ENCODE assay signal across 18 cellular contexts in genomic region chr18:71321319-71321718, GRCh38.
DNase-seq lines count a peak whose midpoint lies in the region; ATAC-seq and TF ChIP-seq lines count a peak whose summit lies in the region.
"Had no signal": no experiment of that assay in that cellular context is flagged by ENCODE, and none has a peak within 500 bp of the region (broad histone marks: within the 10 kb centered on the region; RNA-seq: fewer than 3 reads in every experiment).

No MANE protein-coding gene starts in this region.

- H3K79me2 ChIP-seq in MM.1S (ENCODE audit: low read length), result no peaks in the 10 kb centered on the region

- no peaks in the 10 kb centered on the region for H4K20me1 ChIP-seq in MM.1S (ENCODE audit: insufficient read depth, low read length)
- H4K20me1 ChIP-seq: BLaER1 had no signal

- H3K36me3 ChIP-seq in MM.1S (replicated peaks; ENCODE audit: insufficient read depth, low read length), result no peaks in the 10 kb centered on the region
- H3K36me3 ChIP-seq: BE2C, BLaER1 had no signal

- H3K4me3 Mint-ChIP-seq in stimulated activated memory B cell treated with anti-CD40 and anti-IgM and Interleukin-4, amounts not matched to agents 10 μg/mL and 1 μg/mL and 100 μg/mL, for 72 hours, result no peak overlapping the region
- no peak overlapping the region for H3K4me3 Mint-ChIP-seq in CD14-positive monocyte
- H3K4me3 Mint-ChIP-seq: CD4-positive, alpha-beta T cell; CD8-positive, alpha-beta memory T cell had no signal

- peak overlapping the region; percentile 86 for H3K4me2 ChIP-seq in MM.1S (ENCODE audit: low read depth, low read length)
- H3K4me2 ChIP-seq: BLaER1 had no signal

- H3K9ac ChIP-seq in MM.1S (ENCODE audit: low read length), result peak overlapping the region; percentile 29; the same call in 1 of the 2 replicates
- H3K9ac ChIP-seq: BLaER1 had no signal

- peak; percentile 52 for ATAC-seq in stimulated activated memory B cell treated with anti-CD40 and anti-IgM and Interleukin-4, amounts not matched to agents 10 μg/mL and 1 μg/mL and 100 μg/mL, for 72 hours

- H3K4me1 Mint-ChIP-seq in stimulated activated memory B cell treated with anti-CD40 and anti-IgM and Interleukin-4, amounts not matched to agents 10 μg/mL and 1 μg/mL and 100 μg/mL, for 72 hours, result no peaks in the 10 kb centered on the region
- H3K4me1 Mint-ChIP-seq in CD14-positive monocyte, result no peaks in the 10 kb centered on the region
- H3K4me1 Mint-ChIP-seq: CD8-positive, alpha-beta memory T cell had no signal

- peaks cover 38% of the 10 kb centered on the region for H3K4me1 ChIP-seq in MM.1S (ENCODE audit: low read length)
- H3K4me1 ChIP-seq: BE2C, BLaER1 had no signal

- H3K27ac Mint-ChIP-seq in stimulated activated memory B cell treated with anti-CD40 and anti-IgM and Interleukin-4, amounts not matched to agents 10 μg/mL and 1 μg/mL and 100 μg/mL, for 72 hours, result no peak overlapping the region
- peak overlapping the region in 1 of 7 donors; percentile 46 for H3K27ac Mint-ChIP-seq in CD14-positive monocyte
- H3K27ac Mint-ChIP-seq: CD4-positive, alpha-beta T cell; CD8-positive, alpha-beta memory T cell had no signal

- H3K27me3 ChIP-seq in MM.1S (replicated peaks; ENCODE audit: insufficient read depth, low read length), result no peaks in the 10 kb centered on the region
- H3K27me3 ChIP-seq: BE2C, BLaER1 had no signal

- H3K9me3 ChIP-seq in MM.1S (replicated peaks; ENCODE audit: insufficient read depth, low read length), result no peaks in the 10 kb centered on the region
- H3K9me3 ChIP-seq: BE2C, BLaER1 had no signal

- intact Hi-C loops in CD14-positive monocyte (cut with micrococcal nuclease), result no loop called here

- DNase-seq in MM.1S (no peak), RPMI8226 (peak; percentile 29), T1000 (lab: John Stamatoyannopoulos, UW) (no peak), DMS53 (lab: John Stamatoyannopoulos, UW) (no peak), CD14-positive monocyte (ENCODE audit: low spot score) (no peak)
- DNase-seq: 8988T; ACHN; BE2C; C1 segment of cervical spinal cord; CD4-positive, alpha-beta T cell; CD8-positive, alpha-beta memory T cell; COR-L47; DMS 273 treated with DMSO at 0.1 percent for 48 hours; DMS153; DMS79 treated with DMSO at 0.1 percent for 48 hours; GF-D8 had no signal

- H2AFZ ChIP-seq in MM.1S (ENCODE audit: low read length), result peak overlapping the region; percentile 72

- TF ChIP-seq CTCF in MM.1S (IDR thresholded peaks at IDR 0.05; ENCODE audit: low read length) (no peak), CD14-positive monocyte (IDR thresholded peaks at IDR 0.05) (no peak)

- peaks cover 7% of the 10 kb centered on the region for H3K9me3 Mint-ChIP-seq in stimulated activated memory B cell treated with anti-CD40 and anti-IgM and Interleukin-4, amounts not matched to agents 10 μg/mL and 1 μg/mL and 100 μg/mL, for 72 hours
- H3K9me3 Mint-ChIP-seq in CD14-positive monocyte, result peaks cover 0 to 5% (median 0%) of the 10 kb centered on the region in 7 donors
- H3K9me3 Mint-ChIP-seq: CD4-positive, alpha-beta T cell had no signal

- peaks cover 26% of the 10 kb centered on the region for H3F3A ChIP-seq in MM.1S (ENCODE audit: insufficient read depth, low read length)

- no peaks in the 10 kb centered on the region for H3K36me3 Mint-ChIP-seq in stimulated activated memory B cell treated with anti-CD40 and anti-IgM and Interleukin-4, amounts not matched to agents 10 μg/mL and 1 μg/mL and 100 μg/mL, for 72 hours
- H3K36me3 Mint-ChIP-seq in CD14-positive monocyte, result no peaks in the 10 kb centered on the region

- no peaks in the 10 kb centered on the region for H3K27me3 Mint-ChIP-seq in stimulated activated memory B cell treated with anti-CD40 and anti-IgM and Interleukin-4, amounts not matched to agents 10 μg/mL and 1 μg/mL and 100 μg/mL, for 72 hours
- H3K27me3 Mint-ChIP-seq in CD14-positive monocyte (ENCODE audit: low read depth in 3 of 3), result no peaks in the 10 kb centered on the region
- H3K27me3 Mint-ChIP-seq: CD4-positive, alpha-beta T cell; CD8-positive, alpha-beta memory T cell had no signal

- peak overlapping the region; percentile 98 for H3K27ac ChIP-seq in MM.1S (ENCODE audit: low read length)
- H3K27ac ChIP-seq: BLaER1 had no signal

- H3K9me2 ChIP-seq in MM.1S (replicated peaks; ENCODE audit: insufficient read depth, low read length), result no peaks in the 10 kb centered on the region

- H3K4me3 ChIP-seq in MM.1S (ENCODE audit: low read length), result no peak overlapping the region
- H3K4me3 ChIP-seq: BLaER1 had no signal
